8 cellular contexts compared by ENCODE assay signal in the genomic region with DNA sequence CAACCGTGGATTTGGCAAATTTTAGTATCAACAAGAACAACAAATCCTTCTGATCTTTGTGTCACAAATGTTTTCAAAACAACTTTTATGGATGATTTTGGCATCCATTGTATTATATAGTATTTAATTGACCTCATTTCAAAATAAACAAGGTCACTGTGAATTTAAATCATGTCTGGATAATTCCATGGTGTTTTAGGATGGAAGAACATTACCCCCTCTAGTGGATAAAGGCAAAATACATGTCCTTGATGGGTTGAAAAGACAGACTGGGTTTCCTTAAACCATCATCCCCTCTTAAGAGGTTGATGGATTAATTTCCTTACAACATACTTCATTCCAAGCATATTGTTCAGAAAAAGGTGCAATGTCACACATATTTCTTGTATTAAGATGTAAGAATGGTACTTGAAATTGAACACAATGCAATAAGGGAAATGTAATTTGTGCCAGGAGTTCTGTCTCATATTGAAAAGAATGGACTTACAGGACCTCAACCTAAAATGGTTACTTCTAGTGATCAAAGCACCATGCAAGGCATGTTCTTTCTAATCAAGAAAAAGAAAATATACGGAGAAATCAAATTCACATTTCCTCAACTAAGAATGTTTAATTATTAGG.
DNase-seq lines count a peak whose midpoint lies in the region; ATAC-seq, FAIRE-seq and TF ChIP-seq lines count a peak whose summit lies in the region.

No MANE protein-coding gene starts in this region.

- WGBS in stomach, 5 donors = 47 to 66% (median 59%) methylated on average over 2 of the region's 2 CpGs

- no peaks in the 10 kb centered on the region for H3K36me3 ChIP-seq in stomach

- no peaks in the 10 kb centered on the region for H3K27me3 ChIP-seq in stomach

- TF ChIP-seq POLR2A in stomach (IDR thresholded peaks at IDR 0.05) = no peak

- ATAC-seq in HG03139 (IDR thresholded peaks at IDR 0.05; ENCODE audit: unreplicated experiment) = no peak

- DNase-seq in D721Med (ENCODE audit: insufficient read length, low spot score) = no peak
- peak; percentile 43 for DNase-seq in LHCN-M2 (ENCODE audit: low read depth)
- peak; percentile 42 for DNase-seq in RPMI7951 (ENCODE audit: low read depth)
- DNase-seq in fibroblast of villous mesenchyme (ENCODE audit: low read depth) = peak; percentile 65
- DNase-seq in stomach = no peak
- DNase-seq in stimulated activated CD8-positive, alpha-beta memory T cell treated with anti-CD3 and anti-CD28 coated beads, Interleukin-4, amount 100 ng/mL, for 48 hours = no peak
- no peak for DNase-seq in stimulated activated CD4-positive, alpha-beta T cell treated with anti-CD3 and anti-CD28 coated beads, Interleukin-2, amount 100 ng/mL, for 48 hours

- no peaks in the 10 kb centered on the region for H3K4me1 ChIP-seq in stomach

- no peak overlapping the region for H3K27ac ChIP-seq in stomach

- no peak for TF ChIP-seq EP300 in stomach (IDR thresholded peaks at IDR 0.05)

- intact Hi-C loops in stomach (cut with DNase I; ENCODE audit: low total_unique reads) = no loop called here

- FAIRE-seq in D721Med (lab: Jason Lieb, UNC) = peak; percentile 92

- TF ChIP-seq CTCF in D721Med (IDR thresholded peaks at IDR 0.05; ENCODE audit: insufficient read depth, missing control alignments) (peak; percentile 75), fibroblast of villous mesenchyme (IDR thresholded peaks at IDR 0.05; ENCODE audit: insufficient read depth, low read depth, low read length) (peak; percentile 71), stomach (IDR thresholded peaks at IDR 0.05) (peak in 5 of 7 experiments; percentile 37 to 66 (median 50))

- H3K9me3 ChIP-seq in stomach = no peaks in the 10 kb centered on the region

- H3K4me3 ChIP-seq in fibroblast of villous mesenchyme (ENCODE audit: low read depth, low read length) (no peak overlapping the region), stomach (no peak overlapping the region)

Comparison
In these comparisons a context has a peak if more than half of its experiments do, and no peak if none do; other contexts are left out.
1. DNase-seq: peak in LHCN-M2 (single experiment), RPMI7951 (single experiment) and fibroblast of villous mesenchyme (single experiment); none in D721Med (single experiment), stomach (single experiment), stimulated activated CD8-positive, alpha-beta memory T cell treated with anti-CD3 and anti-CD28 coated beads, Interleukin-4, amount 100 ng/mL, for 48 hours (single experiment) and stimulated activated CD4-positive, alpha-beta T cell treated with anti-CD3 and anti-CD28 coated beads, Interleukin-2, amount 100 ng/mL, for 48 hours (0 of 2).
2. Peak in every context shown above with its lines, with median percentiles within 50 percentile points of each other: CTCF ChIP-seq.